Comparison of ENCODE assay signal across 11 cellular contexts in genomic region chr19:36041831-36042230, GRCh38. TPM values are rescaled to one million over a fixed set of nuclear protein-coding genes. Genes with fewer than 3 reads are reported as not detected.
DNase-seq lines count a peak whose midpoint lies in the region; TF ChIP-seq lines count a peak whose summit lies in the region.
"Had no signal": no experiment of that assay in that cellular context is flagged by ENCODE, and none has a peak within 500 bp of the region (broad histone marks: within the 10 kb centered on the region; RNA-seq: fewer than 3 reads in every experiment).

No MANE protein-coding gene starts in this region.

- H3K9ac ChIP-seq in rectal smooth muscle tissue (ENCODE audit: low read length) = no peak overlapping the region

- peaks cover 19% of the 10 kb centered on the region for H3K4me1 ChIP-seq in rectal smooth muscle tissue (ENCODE audit: control insufficient read depth, insufficient read depth, low read length)

- H3K36me3 Mint-ChIP-seq in CD14-positive monocyte = peaks cover 3 to 8% of the 10 kb centered on the region in 2 donors

- peak; percentile 90 for DNase-seq in EL
- DNase-seq in SW480 (ENCODE audit: low spot score) = peak; percentile 22
- peak in 23 of 42 donors; percentile 11 to 80 (median 40) for DNase-seq in head of caudate nucleus
- DNase-seq in CD14-positive monocyte (ENCODE audit: low spot score) = no peak
- no peak for DNase-seq in NCI-H1694 treated with DMSO at 0.1 percent for 48 hours (lab: John Stamatoyannopoulos, UW)
- no peak for DNase-seq in LoVo (ENCODE audit: low spot score)
- no peak for DNase-seq in 8988T
- DNase-seq: activated naive CD4-positive, alpha-beta T cell treated with Interleukin-2 at 50 U/mL for 16 hours; GF-D8; stimulated activated naive CD4-positive, alpha-beta T cell treated with Interleukin-2 at 50 U/mL for 16 hours had no signal

- peaks cover 14% of the 10 kb centered on the region for H3K4me1 Mint-ChIP-seq in CD14-positive monocyte

- H3K4me3 Mint-ChIP-seq in CD14-positive monocyte = no peak overlapping the region

- H3K4me3 ChIP-seq in rectal smooth muscle tissue (ENCODE audit: low read length) = no peak overlapping the region

- H3K27ac Mint-ChIP-seq in CD14-positive monocyte = peak overlapping the region in 1 of 7 donors; percentile 8

- no peaks in the 10 kb centered on the region for H3K9me3 Mint-ChIP-seq in CD14-positive monocyte

- peak overlapping the region; percentile 5 for H3K27ac ChIP-seq in rectal smooth muscle tissue (ENCODE audit: low read depth, low read length)

- H3K27me3 ChIP-seq in rectal smooth muscle tissue (ENCODE audit: control insufficient read depth, insufficient read depth, low read length) = no peaks in the 10 kb centered on the region

- H3K36me3 ChIP-seq in rectal smooth muscle tissue (ENCODE audit: control insufficient read depth, insufficient read depth, low read length) = peaks cover 2% of the 10 kb centered on the region

- TF ChIP-seq CTCF in CD14-positive monocyte (IDR thresholded peaks at IDR 0.05) = no peak

- H3K27me3 Mint-ChIP-seq in CD14-positive monocyte (ENCODE audit: low read depth in 3 of 3) = peaks cover 0 to 1% (median 0%) of the 10 kb centered on the region in 3 donors

- intact Hi-C loops in head of caudate nucleus (cut with DNase I) = no loop called here
- intact Hi-C loops in CD14-positive monocyte (cut with micrococcal nuclease) = no loop called here

RNA-seq across cellular contexts. Expression of gene CLIP3, which starts 9.2 kb away (rescaled TPM):
- not detected for polyA plus RNA-seq in CD14-positive monocyte

RNA-seq across cellular contexts. Expression of gene THAP8, which starts 12.3 kb away (rescaled TPM):
- polyA plus RNA-seq in CD14-positive monocyte = 1 to 10 TPM; 2.4 to 6.0 TPM

RNA-seq across cellular contexts. Expression of gene WDR62, which starts 12.9 kb away (rescaled TPM):
- polyA plus RNA-seq in CD14-positive monocyte = under 1 TPM in 1 of 2 donors, not detected in 1; 0.05 TPM

RNA-seq across cellular contexts. Expression of gene ALKBH6, which starts 27.8 kb away (rescaled TPM):
- 10 to 100 TPM; 13.1 to 16.1 TPM for polyA plus RNA-seq in CD14-positive monocyte

RNA-seq across cellular contexts. Expression of gene SYNE4, which starts 33.2 kb away (rescaled TPM):
- polyA plus RNA-seq in CD14-positive monocyte = not detected

Comparison
In these comparisons a context has a peak if more than half of its experiments do, and no peak if none do; other contexts are left out.
1. DNase-seq: peak in EL (single experiment), SW480 (single experiment) and head of caudate nucleus (23 of 42); none in CD14-positive monocyte (single experiment), NCI-H1694 treated with DMSO at 0.1 percent for 48 hours (single experiment), LoVo (single experiment) and 8988T (single experiment).